ENCODE assay signal across 1 cellular context in the genomic region with DNA sequence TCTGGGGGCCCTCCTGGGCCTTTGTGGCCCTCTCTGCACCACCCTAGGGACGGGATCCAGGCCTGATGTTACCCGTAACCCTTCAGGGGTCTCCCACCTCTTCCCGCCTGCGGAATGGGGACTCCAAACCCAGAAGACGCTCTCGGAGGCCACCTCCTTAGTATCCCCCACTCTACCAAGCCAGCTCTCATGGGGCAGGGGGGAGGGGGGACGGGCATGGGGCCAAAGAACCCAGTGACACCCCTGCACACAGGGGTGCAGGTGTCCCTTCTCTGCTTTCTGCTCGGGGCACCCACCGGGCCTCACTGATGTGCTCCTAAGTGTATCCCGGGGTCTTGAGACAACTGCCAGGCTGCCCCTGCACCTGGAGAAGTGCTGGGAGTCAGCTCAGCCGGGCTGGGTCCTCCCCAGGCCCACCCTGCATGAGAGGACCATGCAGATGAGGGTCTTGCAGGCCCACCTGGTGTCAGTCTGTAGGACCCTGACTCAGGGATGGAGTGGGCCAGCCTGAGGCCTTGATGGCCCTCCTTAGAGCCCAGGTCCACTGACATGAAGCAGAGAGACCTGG.
TF ChIP-seq lines count a peak whose summit lies in the region.

No MANE protein-coding gene starts in this region.

TF ChIP-seq in HCT116, 20 proteins besides CTCF, POLR2A, EP300 and RAD21 (continued from another document):
- TF ChIP-seq, protein P1, sequence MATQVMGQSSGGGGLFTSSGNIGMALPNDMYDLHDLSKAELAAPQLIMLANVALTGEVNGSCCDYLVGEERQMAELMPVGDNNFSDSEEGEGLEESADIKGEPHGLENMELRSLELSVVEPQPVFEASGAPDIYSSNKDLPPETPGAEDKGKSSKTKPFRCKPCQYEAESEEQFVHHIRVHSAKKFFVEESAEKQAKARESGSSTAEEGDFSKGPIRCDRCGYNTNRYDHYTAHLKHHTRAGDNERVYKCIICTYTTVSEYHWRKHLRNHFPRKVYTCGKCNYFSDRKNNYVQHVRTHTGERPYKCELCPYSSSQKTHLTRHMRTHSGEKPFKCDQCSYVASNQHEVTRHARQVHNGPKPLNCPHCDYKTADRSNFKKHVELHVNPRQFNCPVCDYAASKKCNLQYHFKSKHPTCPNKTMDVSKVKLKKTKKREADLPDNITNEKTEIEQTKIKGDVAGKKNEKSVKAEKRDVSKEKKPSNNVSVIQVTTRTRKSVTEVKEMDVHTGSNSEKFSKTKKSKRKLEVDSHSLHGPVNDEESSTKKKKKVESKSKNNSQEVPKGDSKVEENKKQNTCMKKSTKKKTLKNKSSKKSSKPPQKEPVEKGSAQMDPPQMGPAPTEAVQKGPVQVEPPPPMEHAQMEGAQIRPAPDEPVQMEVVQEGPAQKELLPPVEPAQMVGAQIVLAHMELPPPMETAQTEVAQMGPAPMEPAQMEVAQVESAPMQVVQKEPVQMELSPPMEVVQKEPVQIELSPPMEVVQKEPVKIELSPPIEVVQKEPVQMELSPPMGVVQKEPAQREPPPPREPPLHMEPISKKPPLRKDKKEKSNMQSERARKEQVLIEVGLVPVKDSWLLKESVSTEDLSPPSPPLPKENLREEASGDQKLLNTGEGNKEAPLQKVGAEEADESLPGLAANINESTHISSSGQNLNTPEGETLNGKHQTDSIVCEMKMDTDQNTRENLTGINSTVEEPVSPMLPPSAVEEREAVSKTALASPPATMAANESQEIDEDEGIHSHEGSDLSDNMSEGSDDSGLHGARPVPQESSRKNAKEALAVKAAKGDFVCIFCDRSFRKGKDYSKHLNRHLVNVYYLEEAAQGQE (IDR thresholded peaks at IDR 0.05; ENCODE audit: low read depth): no peak
- no peak for TF ChIP-seq ZNF274 (IDR thresholded peaks at IDR 0.05; ENCODE audit: low read depth, low read length)
- no peak for TF ChIP-seq ZFX (IDR thresholded peaks at IDR 0.05)
- TF ChIP-seq YY1 (IDR thresholded peaks at IDR 0.05; ENCODE audit: extremely low read depth, insufficient replicate concordance, low read depth, low read length): no peak
- TF ChIP-seq, protein P2, sequence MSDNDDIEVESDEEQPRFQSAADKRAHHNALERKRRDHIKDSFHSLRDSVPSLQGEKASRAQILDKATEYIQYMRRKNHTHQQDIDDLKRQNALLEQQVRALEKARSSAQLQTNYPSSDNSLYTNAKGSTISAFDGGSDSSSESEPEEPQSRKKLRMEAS (IDR thresholded peaks at IDR 0.05): no peak
- TF ChIP-seq EGR1 (IDR thresholded peaks at IDR 0.05; ENCODE audit: low read depth): no peak
- no peak for TF ChIP-seq CBX3 (IDR thresholded peaks at IDR 0.05; ENCODE audit: low read depth)
